ENCODE assay signal across 11 cellular contexts in genomic region chr3:13878711-13879101, GRCh38. TPM values are rescaled to one million over a fixed set of nuclear protein-coding genes. Genes with fewer than 3 reads are reported as not detected.
A peak's percentile ranks its signal among the peaks of the same experiment; 100 is the strongest.
DNase-seq lines count a peak whose midpoint lies in the region; ATAC-seq, FAIRE-seq and TF ChIP-seq lines count a peak whose summit lies in the region.
"Had no signal": no experiment of that assay in that cellular context is flagged by ENCODE, and none has a peak within 500 bp of the region (broad histone marks: within the 10 kb centered on the region; RNA-seq: fewer than 3 reads in every experiment).

No MANE protein-coding gene starts in this region.

- H3K27ac ChIP-seq in A549 = no peak overlapping the region
- no peak overlapping the region for H3K27ac ChIP-seq in HEK293 (ENCODE audit: extremely low read depth, low read depth, low read length)
- H3K27ac ChIP-seq: HL-60, ovary had no signal

- FAIRE-seq in A549 (lab: Jason Lieb, UNC) (no peak), RCC 7860 (lab: Jason Lieb, UNC) (no peak)

- H3K4me1 ChIP-seq in A549 (peaks cover 23% of the 10 kb centered on the region), HEK293 (ENCODE audit: control insufficient read depth, insufficient read depth, low read length) (peaks cover 3% of the 10 kb centered on the region; the same call in 1 of the 2 replicates), mononuclear cell (ENCODE audit: insufficient read depth, low read length) (peaks cover 23% of the 10 kb centered on the region), BE2C (no peaks in the 10 kb centered on the region)

- CTCF ChIA-PET in A549 (lab: Yijun Ruan, JAX) = interaction anchor here (2.9 to 11.0 kb wide), 3 partner anchors 8 to 383 kb away, joined by 11 to 260 read pairs (median 12); no protein-coding TSS in a partner anchor
- CTCF ChIA-PET in HEK293 (lab: Yijun Ruan, JAX) = interaction anchor here (0.7 to 16.8 kb wide), 3 partner anchors 10 to 1063 kb away, joined by 3 to 589 read pairs (median 4); no protein-coding TSS in a partner anchor

- TF ChIP-seq POLR2A in A549 (IDR thresholded peaks at IDR 0.05; ENCODE audit: low read length) = no peak

- no peak for TF ChIP-seq CTCF in A549 (IDR thresholded peaks at IDR 0.05)
- TF ChIP-seq CTCF in HEK293 (tag by site-specific recombination; IDR thresholded peaks at IDR 0.05) = no peak
- no peak for TF ChIP-seq CTCF in BE2C (IDR thresholded peaks at IDR 0.05; ENCODE audit: low read depth, low read length)

- no peak for TF ChIP-seq RAD21 in A549 (conservative IDR thresholded peaks at IDR 0.05 in 1 of 2, IDR thresholded peaks at IDR 0.05 in 1 of 2)

- no peaks in the 10 kb centered on the region for H3K36me3 ChIP-seq in HEK293 (ENCODE audit: control insufficient read depth in 2 of 2, insufficient read depth in 1 of 2, low read length in 2 of 2)
- no peaks in the 10 kb centered on the region for H3K36me3 ChIP-seq in BE2C
- H3K36me3 ChIP-seq: ovary had no signal

- H3K9me3 ChIP-seq in A549 (peaks cover 5% of the 10 kb centered on the region; the same call in 1 of the 3 replicates), HEK293 (ENCODE audit: control insufficient read depth, insufficient read depth, low read depth, low read length) (no peaks in the 10 kb centered on the region), mononuclear cell (ENCODE audit: low read depth, low read length) (no peaks in the 10 kb centered on the region), BE2C (no peaks in the 10 kb centered on the region)

- ATAC-seq in A549 = peak in 1 of 2 experiments; percentile 51; a peak in 3 of 6 replicates

- POLR2A ChIA-PET in A549 (lab: Yijun Ruan, JAX) = no interaction called here
- POLR2A ChIA-PET in HEK293 (lab: Yijun Ruan, JAX) = interaction anchor here (0.5 kb wide), 1 partner anchor 434 kb away, joined by 3 read pairs; no protein-coding TSS in a partner anchor

- 0% methylated on average over 3 of the region's 25 CpGs for WGBS in A549 (ENCODE audit: missing lambda C conversion rate)

- peak overlapping the region; percentile 53 for H3K4me3 ChIP-seq in A549
- H3K4me3 ChIP-seq in HEK293 (ENCODE audit: low read depth, low read length) = peak overlapping the region; percentile 25
- H3K4me3 ChIP-seq in mononuclear cell (ENCODE audit: low read length) = peak overlapping the region; percentile 35
- no peak overlapping the region for H3K4me3 ChIP-seq in BE2C (ENCODE audit: low read depth, low read length)
- H3K4me3 ChIP-seq: ovary had no signal

- peak overlapping the region; percentile 100 for H3K4me2 ChIP-seq in A549

- TF ChIP-seq EP300 in A549 (IDR thresholded peaks at IDR 0.05) = no peak

- DNase-seq in A549 (ENCODE audit: low read depth in 1 of 2, low spot score in 1 of 2) (peak in 1 of 2 experiments; percentile 32), BE2C (no peak), T-helper 1 cell (no peak), DMS153 (lab: John Stamatoyannopoulos, UW) (no peak), RCC 7860 (ENCODE audit: low spot score) (no peak)
- DNase-seq in central memory CD4-positive, alpha-beta T cell = peak; percentile 24
- DNase-seq: DMS79, ovary had no signal

- H3K27me3 ChIP-seq in mononuclear cell (ENCODE audit: insufficient read depth, low read length) = peaks cover 58% of the 10 kb centered on the region
- H3K27me3 ChIP-seq in BE2C = peaks cover 53% of the 10 kb centered on the region
- H3K27me3 ChIP-seq: ovary had no signal

TF ChIP-seq in A549, 52 proteins besides CTCF, POLR2A, EP300 and RAD21:
- TF ChIP-seq SREBF2 (IDR thresholded peaks at IDR 0.05) = no peak
- TF ChIP-seq EHF (CRISPR knock-in tag; IDR thresholded peaks at IDR 0.05) = no peak
- no peak for TF ChIP-seq POLR2AphosphoS2 (conservative IDR thresholded peaks at IDR 0.05; ENCODE audit: low read length)
- TF ChIP-seq HDAC2 (IDR thresholded peaks at IDR 0.05) = no peak
- no peak for TF ChIP-seq RCOR1 (IDR thresholded peaks at IDR 0.05; ENCODE audit: low read depth, low read length)
- no peak for TF ChIP-seq MAZ (IDR thresholded peaks at IDR 0.05; ENCODE audit: borderline replicate concordance, low read depth, low read length)
- no peak for TF ChIP-seq TFCP2L1 (CRISPR knock-in tag; IDR thresholded peaks at IDR 0.05)
- no peak for TF ChIP-seq ZSCAN20 (CRISPR knock-in tag; IDR thresholded peaks at IDR 0.05)
- TF ChIP-seq, protein P1, sequence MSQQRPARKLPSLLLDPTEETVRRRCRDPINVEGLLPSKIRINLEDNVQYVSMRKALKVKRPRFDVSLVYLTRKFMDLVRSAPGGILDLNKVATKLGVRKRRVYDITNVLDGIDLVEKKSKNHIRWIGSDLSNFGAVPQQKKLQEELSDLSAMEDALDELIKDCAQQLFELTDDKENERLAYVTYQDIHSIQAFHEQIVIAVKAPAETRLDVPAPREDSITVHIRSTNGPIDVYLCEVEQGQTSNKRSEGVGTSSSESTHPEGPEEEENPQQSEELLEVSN (IDR thresholded peaks at IDR 0.05; ENCODE audit: borderline replicate concordance, low read depth) = no peak
- TF ChIP-seq KDM1A (IDR thresholded peaks at IDR 0.05; ENCODE audit: low read depth) = no peak
- TF ChIP-seq HOXB5 (CRISPR knock-in tag; IDR thresholded peaks at IDR 0.05) = no peak
- TF ChIP-seq FOXS1 (CRISPR knock-in tag; IDR thresholded peaks at IDR 0.05) = no peak

TF ChIP-seq in HEK293, 187 proteins besides CTCF, POLR2A, EP300 and RAD21 (continues in another document):
- TF ChIP-seq ZNF792 (tag by site-specific recombination; IDR thresholded peaks at IDR 0.05) = no peak
- TF ChIP-seq ZFHX2 (tag by site-specific recombination; conservative IDR thresholded peaks at IDR 0.05) = peak; percentile 97
- TF ChIP-seq SP3 (tag by site-specific recombination; IDR thresholded peaks at IDR 0.05) = peak; percentile 85
- TF ChIP-seq ZNF768 (tag by site-specific recombination; IDR thresholded peaks at IDR 0.05) = no peak
- TF ChIP-seq ZNF670 (tag by site-specific recombination; IDR thresholded peaks at IDR 0.05; ENCODE audit: low read depth) = no peak
- no peak for TF ChIP-seq HOXD13 (CRISPR knock-in tag; IDR thresholded peaks at IDR 0.05; ENCODE audit: borderline replicate concordance)
- TF ChIP-seq, protein P2, sequence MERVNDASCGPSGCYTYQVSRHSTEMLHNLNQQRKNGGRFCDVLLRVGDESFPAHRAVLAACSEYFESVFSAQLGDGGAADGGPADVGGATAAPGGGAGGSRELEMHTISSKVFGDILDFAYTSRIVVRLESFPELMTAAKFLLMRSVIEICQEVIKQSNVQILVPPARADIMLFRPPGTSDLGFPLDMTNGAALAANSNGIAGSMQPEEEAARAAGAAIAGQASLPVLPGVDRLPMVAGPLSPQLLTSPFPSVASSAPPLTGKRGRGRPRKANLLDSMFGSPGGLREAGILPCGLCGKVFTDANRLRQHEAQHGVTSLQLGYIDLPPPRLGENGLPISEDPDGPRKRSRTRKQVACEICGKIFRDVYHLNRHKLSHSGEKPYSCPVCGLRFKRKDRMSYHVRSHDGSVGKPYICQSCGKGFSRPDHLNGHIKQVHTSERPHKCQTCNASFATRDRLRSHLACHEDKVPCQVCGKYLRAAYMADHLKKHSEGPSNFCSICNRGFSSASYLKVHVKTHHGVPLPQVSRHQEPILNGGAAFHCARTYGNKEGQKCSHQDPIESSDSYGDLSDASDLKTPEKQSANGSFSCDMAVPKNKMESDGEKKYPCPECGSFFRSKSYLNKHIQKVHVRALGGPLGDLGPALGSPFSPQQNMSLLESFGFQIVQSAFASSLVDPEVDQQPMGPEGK (tag by site-specific recombination; IDR thresholded peaks at IDR 0.05) = peak; percentile 76; the same call in 1 of the 2 replicates
- no peak for TF ChIP-seq ZNF548 (tag by site-specific recombination; IDR thresholded peaks at IDR 0.05)
- no peak for TF ChIP-seq ZNF658 (tag by site-specific recombination; IDR thresholded peaks at IDR 0.05)
- TF ChIP-seq ZBTB26 (tag by site-specific recombination; optimal IDR thresholded peaks at IDR 0.05) = peak; percentile 64
- no peak for TF ChIP-seq ZNF830 (tag by site-specific recombination; IDR thresholded peaks at IDR 0.05; ENCODE audit: low read depth)
- no peak for TF ChIP-seq INSM2 (tag by site-specific recombination; IDR thresholded peaks at IDR 0.05)

RNA-seq across cellular contexts. Expression of gene WNT7A, which starts 1.2 kb away (rescaled TPM):
- 0.01 and 0.03 TPM in 2 replicates for polyA plus RNA-seq in A549 (2011; rRNA removed)
- polyA plus RNA-seq in A549 (2012; cell fraction: cytosol; rRNA removed) = 0.03 and 0.04 TPM in 2 replicates
- 0.07 and 0.11 TPM in 2 replicates for polyA plus RNA-seq in A549 (2012; cell fraction: nucleus; rRNA removed)
- 0.03 to 0.04 TPM in 2 of 3 replicates, not detected in the other for polyA plus RNA-seq in A549 (2017; fragmentation: RNase III; extraction: RNeasy Plus Mini Kit Qiagen cat#74134 plus additional on column Dnase treatment)
- 0.04 TPM in 1 of 2 replicates, not detected in the other for polyA minus RNA-seq in A549 (2011; rRNA and poly(A)+ RNA removed)
- 4.8 TPM for total RNA-seq in mononuclear cell
- not detected for polyA plus RNA-seq in BE2C (2012; ENCODE audit: insufficient read depth, insufficient read length, low read depth)
- polyA plus RNA-seq: ovary had no signal
